ENCODE assay signal across 9 cellular contexts in genomic region chr16:68756250-68757051, GRCh38. TPM values are rescaled to one million over a fixed set of nuclear protein-coding genes. Genes with fewer than 3 reads are reported as not detected.
DNase-seq lines count a peak whose midpoint lies in the region; ATAC-seq and TF ChIP-seq lines count a peak whose summit lies in the region.
"Had no signal": no experiment of that assay in that cellular context is flagged by ENCODE, and none has a peak within 500 bp of the region (broad histone marks: within the 10 kb centered on the region; RNA-seq: fewer than 3 reads in every experiment).

No MANE protein-coding gene starts in this region.

- H3F3A ChIP-seq in MM.1S (ENCODE audit: insufficient read depth, low read length) = peaks cover 34% of the 10 kb centered on the region

- peak overlapping the region; percentile 52; the same call in 1 of the 2 replicates for H3K4me2 ChIP-seq in MM.1S (ENCODE audit: low read depth, low read length)
- no peak overlapping the region for H3K4me2 ChIP-seq in mesenchymal stem cell (ENCODE audit: low read length, poor library complexity, severe bottlenecking)

- no peak overlapping the region for H3K14ac ChIP-seq in mesenchymal stem cell (ENCODE audit: low read length in 2 of 2)

- H2BK120ac ChIP-seq in mesenchymal stem cell (ENCODE audit: low read depth, low read length) = no peak overlapping the region

- no peak overlapping the region for H2BK5ac ChIP-seq in mesenchymal stem cell (ENCODE audit: low read depth, low read length, poor library complexity, severe bottlenecking)

- no peak overlapping the region for H2BK12ac ChIP-seq in mesenchymal stem cell (ENCODE audit: low read length in 2 of 2)

- H2BK15ac ChIP-seq in mesenchymal stem cell (ENCODE audit: low read depth, poor library complexity, severe bottlenecking) = no peak overlapping the region

- H3K9me3 Mint-ChIP-seq in activated T-cell treated with anti-CD3 and anti-CD28 coated beads, Interleukin-2, amount 50 U/mL, for 4 hours = no peaks in the 10 kb centered on the region

- no peak overlapping the region for H4K8ac ChIP-seq in mesenchymal stem cell (ENCODE audit: low read length)

- H3K4ac ChIP-seq in mesenchymal stem cell (ENCODE audit: low read depth in 1 of 2, low read length in 2 of 2) = no peak overlapping the region

- H2AFZ ChIP-seq in MM.1S (ENCODE audit: low read length) (0 out of 2 replicates have a peak overlapping the region, but pooled peaks have one; percentile 30), mesenchymal stem cell (ENCODE audit: low read depth, low read length) (no peak overlapping the region)

- peaks cover 48% of the 10 kb centered on the region for H3K4me1 Mint-ChIP-seq in activated T-cell treated with anti-CD3 and anti-CD28 coated beads, Interleukin-2, amount 50 U/mL, for 4 hours (ENCODE audit: low read depth)

- no peaks in the 10 kb centered on the region for H3K36me3 ChIP-seq in MM.1S (replicated peaks; ENCODE audit: insufficient read depth, low read length)
- H3K36me3 ChIP-seq in mesenchymal stem cell (ENCODE audit: control insufficient read depth in 1 of 2, insufficient read depth in 2 of 2, low read depth in 1 of 2, low read length in 2 of 2) = no peaks in the 10 kb centered on the region

- H3K9me3 ChIP-seq in MM.1S (replicated peaks; ENCODE audit: insufficient read depth, low read length) (no peaks in the 10 kb centered on the region), mesenchymal stem cell (ENCODE audit: control insufficient read depth, low read length) (no peaks in the 10 kb centered on the region)

- DNase-seq in GM13977 (ENCODE audit: low spot score) (peak; percentile 82), MM.1S (peak; percentile 82), myocyte (ENCODE audit: low read depth) (peak; percentile 36), head of caudate nucleus (no peak), pons (ENCODE audit: low spot score) (no peak), mesenchymal stem cell (no peak)
- no peak for DNase-seq in activated T-cell treated with anti-CD3 and anti-CD28 coated beads, Interleukin-2, amount 50 U/mL, for 4 hours
- DNase-seq: left cardiac atrium had no signal

- H3K79me2 ChIP-seq in MM.1S (ENCODE audit: low read length) = no peaks in the 10 kb centered on the region

- peaks cover 2% of the 10 kb centered on the region for H3K27me3 Mint-ChIP-seq in activated T-cell treated with anti-CD3 and anti-CD28 coated beads, Interleukin-2, amount 50 U/mL, for 4 hours (ENCODE audit: low read depth)

- H3K27me3 ChIP-seq in MM.1S (replicated peaks; ENCODE audit: insufficient read depth, low read length) = no peaks in the 10 kb centered on the region
- peaks cover 0 to 19% of the 10 kb centered on the region in 2 experiments for H3K27me3 ChIP-seq in mesenchymal stem cell (ENCODE audit: control insufficient read depth in 1 of 2, insufficient read depth in 1 of 2, low read length in 2 of 2)

- H3K79me1 ChIP-seq in mesenchymal stem cell (replicated peaks; ENCODE audit: low read length, poor library complexity, severe bottlenecking) = no peaks in the 10 kb centered on the region

- H3K36me3 Mint-ChIP-seq in activated T-cell treated with anti-CD3 and anti-CD28 coated beads, Interleukin-2, amount 50 U/mL, for 4 hours (ENCODE audit: insufficient read depth) = no peaks in the 10 kb centered on the region

- peak overlapping the region; percentile 58 for H3K9ac ChIP-seq in MM.1S (ENCODE audit: low read length)
- no peak overlapping the region for H3K9ac ChIP-seq in mesenchymal stem cell (ENCODE audit: low read length)

- TF ChIP-seq CTCF in GM13977 (IDR thresholded peaks at IDR 0.05; ENCODE audit: extremely low read depth, insufficient read depth, missing control alignments) (no peak), MM.1S (IDR thresholded peaks at IDR 0.05; ENCODE audit: low read length) (no peak)

- H3K9me2 ChIP-seq in MM.1S (replicated peaks; ENCODE audit: insufficient read depth, low read length) = no peaks in the 10 kb centered on the region

- H2AK5ac ChIP-seq in mesenchymal stem cell (ENCODE audit: low read length, severe bottlenecking) = no peak overlapping the region

- 82% methylated on average over 8 of the region's 13 CpGs for WGBS in mesenchymal stem cell

- no peak overlapping the region for H4K91ac ChIP-seq in mesenchymal stem cell (ENCODE audit: low read length)

- intact Hi-C loops in head of caudate nucleus (cut with DNase I) = no loop called here

- no peak overlapping the region for H3K18ac ChIP-seq in mesenchymal stem cell (ENCODE audit: low read depth in 1 of 2, low read length in 2 of 2)

- H3K4me3 Mint-ChIP-seq in activated T-cell treated with anti-CD3 and anti-CD28 coated beads, Interleukin-2, amount 50 U/mL, for 4 hours = peak overlapping the region; percentile 57

- H3K27ac ChIP-seq in MM.1S (ENCODE audit: low read length) (peak overlapping the region; percentile 90), mesenchymal stem cell (ENCODE audit: low read length, poor library complexity, severe bottlenecking) (no peak overlapping the region)

- H3K4me3 ChIP-seq in MM.1S (ENCODE audit: low read length) (peak overlapping the region; percentile 10; the same call in 1 of the 2 replicates), mesenchymal stem cell (ENCODE audit: insufficient read depth in 1 of 2, low read depth in 1 of 2, low read length in 2 of 2) (no peak overlapping the region)

- no peaks in the 10 kb centered on the region for H4K20me1 ChIP-seq in MM.1S (ENCODE audit: insufficient read depth, low read length)

- H3K4me1 ChIP-seq in MM.1S (ENCODE audit: low read length) (peaks cover 27% of the 10 kb centered on the region), mesenchymal stem cell (ENCODE audit: control insufficient read depth, insufficient read depth, low read depth, low read length) (peaks cover 8% of the 10 kb centered on the region)

- ATAC-seq in GM21786 (IDR thresholded peaks at IDR 0.05; ENCODE audit: unreplicated experiment) = peak; percentile 73
- peak; percentile 77 to 79 for ATAC-seq in activated T-cell treated with anti-CD3 and anti-CD28 coated beads, Interleukin-2, amount 50 U/mL, for 4 hours

- in situ Hi-C loops in GM13977 (cut with MboI; ENCODE audit: low pct_unique_long_range_greater_than_20kb, low sequenced_read_pairs, unreplicated experiment) = no loop called here

- no peak overlapping the region for H3K23ac ChIP-seq in mesenchymal stem cell (ENCODE audit: low read length in 2 of 2)

RNA-seq across cellular contexts. Expression of gene CDH1, which starts 19.4 kb away (rescaled TPM):
- total RNA-seq in activated T-cell treated with anti-CD3 and anti-CD28 coated beads, Interleukin-2, amount 50 U/mL, for 4 hours = 1 to 10 TPM in 2 of 3 donors, under 1 TPM in 1; 0.71 to 1.8 (median 1.3) TPM
- total RNA-seq in myocyte = 0.11 TPM in 1 of 2 replicates, not detected in the other
- 2.7 TPM for polyA plus RNA-seq in myocyte (2012)
- not detected for polyA plus RNA-seq in mesenchymal stem cell (2013, experiment 1 of 2)
- 0.03 TPM for polyA plus RNA-seq in mesenchymal stem cell (2013, experiment 2 of 2)

Comparison
In these comparisons a context has a peak if more than half of its experiments do, and no peak if none do; other contexts are left out.
1. DNase-seq: peak in GM13977 (single experiment), MM.1S (single experiment) and myocyte (single experiment); none in activated T-cell treated with anti-CD3 and anti-CD28 coated beads, Interleukin-2, amount 50 U/mL, for 4 hours (single experiment), head of caudate nucleus (0 of 42), pons (single experiment) and mesenchymal stem cell (single experiment).